23 cellular contexts compared by ENCODE assay signal in genomic region chr1:1072299-1072848, GRCh38. TPM values are rescaled to one million over a fixed set of nuclear protein-coding genes. Genes with fewer than 3 reads are reported as not detected.
"Had no signal": no experiment of that assay in that cellular context is flagged by ENCODE, and none has a peak within 500 bp of the region (broad histone marks: within the 10 kb centered on the region; RNA-seq: fewer than 3 reads in every experiment).

No MANE protein-coding gene starts in this region.

- H3K4me3 ChIP-seq: left ventricle myocardium inferior, testis had no signal

- DNase-seq: activated CD4-positive, alpha-beta memory T cell treated with anti-CD3 and anti-CD28 coated beads, Interleukin-2, amount 10 ng/mL, durations not matched to agents 7 days and 5 days; activated CD4-positive, alpha-beta T cell treated with anti-CD3 and anti-CD28 coated beads for 4 hours; activated CD4-positive, CD25-positive, alpha-beta regulatory T cell; activated effector memory CD4-positive, alpha-beta T cell treated with anti-CD3 and anti-CD28 coated beads, Interleukin-2, amount 50 U/mL, for 16 hours; activated naive CD4-positive, alpha-beta T cell treated with anti-CD3 and anti-CD28 coated beads, Interleukin-2, amount 10 ng/mL, durations not matched to agents 7 days and 5 days; activated T-cell treated with anti-CD3 and anti-CD28 coated beads for 4 hours; amygdala; erythroblast; foreskin melanocyte; left ventricle myocardium inferior; mammary epithelial cell; midbrain; small intestine; stimulated activated naive B cell treated with anti-CD40 and anti-IgM and Interleukin-4, amounts not matched to agents 10 μg/mL and 1 μg/mL and 100 μg/mL, for 72 hours; testis had no signal

- H3K27ac Mint-ChIP-seq: activated CD4-positive, alpha-beta memory T cell treated with anti-CD3 and anti-CD28 coated beads, Interleukin-2, amount 10 ng/mL, durations not matched to agents 7 days and 5 days; activated naive CD4-positive, alpha-beta T cell treated with anti-CD3 and anti-CD28 coated beads, Interleukin-2, amount 10 ng/mL, durations not matched to agents 7 days and 5 days; natural killer cell treated with Interleukin-12 subunit alpha and Interleukin-12 subunit beta and Interleukin-15 and Interleukin-18, amount 100 ng/mL, for 72 hours; stimulated activated naive B cell treated with anti-CD40 and anti-IgM and Interleukin-4, amounts not matched to agents 10 μg/mL and 1 μg/mL and 100 μg/mL, for 72 hours; T-helper 1 cell treated with Interleukin-12 subunit alpha and Interleukin-12 subunit beta and Interleukin-4 antibody, amounts not matched to agents 30 μg/mL and 1 μg/mL, for 36 hours; type B pancreatic cell had no signal

- H3K79me2 ChIP-seq: parathyroid adenoma had no signal

- H2AFZ ChIP-seq: parathyroid adenoma had no signal

- H3K4me3 Mint-ChIP-seq: activated CD4-positive, alpha-beta memory T cell treated with anti-CD3 and anti-CD28 coated beads, Interleukin-2, amount 10 ng/mL, durations not matched to agents 7 days and 5 days; activated naive CD4-positive, alpha-beta T cell treated with anti-CD3 and anti-CD28 coated beads, Interleukin-2, amount 10 ng/mL, durations not matched to agents 7 days and 5 days; natural killer cell treated with Interleukin-12 subunit alpha and Interleukin-12 subunit beta and Interleukin-15 and Interleukin-18, amount 100 ng/mL, for 72 hours; stimulated activated naive B cell treated with anti-CD40 and anti-IgM and Interleukin-4, amounts not matched to agents 10 μg/mL and 1 μg/mL and 100 μg/mL, for 72 hours; T-helper 1 cell treated with Interleukin-12 subunit alpha and Interleukin-12 subunit beta and Interleukin-4 antibody, amounts not matched to agents 30 μg/mL and 1 μg/mL, for 36 hours; type B pancreatic cell had no signal

- H3K27ac ChIP-seq: left ventricle myocardium inferior, parathyroid adenoma, testis had no signal

- H3K27me3 ChIP-seq: testis, vagina had no signal

- H3K36me3 Mint-ChIP-seq: activated naive CD4-positive, alpha-beta T cell treated with anti-CD3 and anti-CD28 coated beads, Interleukin-2, amount 10 ng/mL, durations not matched to agents 7 days and 5 days; natural killer cell treated with Interleukin-12 subunit alpha and Interleukin-12 subunit beta and Interleukin-15 and Interleukin-18, amount 100 ng/mL, for 72 hours; type B pancreatic cell had no signal

- H3K9me3 ChIP-seq: left ventricle myocardium inferior, testis, vagina had no signal

- ATAC-seq: natural killer cell treated with Interleukin-12 subunit alpha and Interleukin-12 subunit beta and Interleukin-15 and Interleukin-18, amount 100 ng/mL, for 72 hours; sciatic nerve; stimulated activated naive B cell treated with anti-CD40 and anti-IgM and Interleukin-4, amounts not matched to agents 10 μg/mL and 1 μg/mL and 100 μg/mL, for 72 hours had no signal

- H3K9me3 Mint-ChIP-seq: activated CD4-positive, alpha-beta memory T cell treated with anti-CD3 and anti-CD28 coated beads, Interleukin-2, amount 10 ng/mL, durations not matched to agents 7 days and 5 days; activated naive CD4-positive, alpha-beta T cell treated with anti-CD3 and anti-CD28 coated beads, Interleukin-2, amount 10 ng/mL, durations not matched to agents 7 days and 5 days; natural killer cell treated with Interleukin-12 subunit alpha and Interleukin-12 subunit beta and Interleukin-15 and Interleukin-18, amount 100 ng/mL, for 72 hours; stimulated activated naive B cell treated with anti-CD40 and anti-IgM and Interleukin-4, amounts not matched to agents 10 μg/mL and 1 μg/mL and 100 μg/mL, for 72 hours; T-helper 1 cell treated with Interleukin-12 subunit alpha and Interleukin-12 subunit beta and Interleukin-4 antibody, amounts not matched to agents 30 μg/mL and 1 μg/mL, for 36 hours; type B pancreatic cell had no signal

- H3K36me3 ChIP-seq: left ventricle myocardium inferior, vagina had no signal

RNA-seq across cellular contexts. Expression of gene RNF223, which starts 1.7 kb away (rescaled TPM):
- total RNA-seq: activated CD4-positive, alpha-beta memory T cell treated with anti-CD3 and anti-CD28 coated beads, Interleukin-2, amount 10 ng/mL, durations not matched to agents 7 days and 5 days; cerebellum; left ventricle myocardium inferior; natural killer cell treated with Interleukin-12 subunit alpha and Interleukin-12 subunit beta and Interleukin-15 and Interleukin-18, amount 100 ng/mL, for 72 hours; pulmonary artery endothelial cell; sciatic nerve had no signal
